ENCODE assay signal across 18 cellular contexts in genomic region chr12:22396735-22397134, GRCh38.
DNase-seq lines count a peak whose midpoint lies in the region; ATAC-seq and TF ChIP-seq lines count a peak whose summit lies in the region.
"Had no signal": no experiment of that assay in that cellular context is flagged by ENCODE, and none has a peak within 500 bp of the region (broad histone marks: within the 10 kb centered on the region; RNA-seq: fewer than 3 reads in every experiment).

No MANE protein-coding gene starts in this region.

- no peak overlapping the region for H3K4me3 ChIP-seq in spleen
- H3K4me3 ChIP-seq: cardiac muscle cell, HAP-1, PC-9, right atrium auricular region, suprapubic skin had no signal

- intact Hi-C loops in spleen (cut with DNase I; ENCODE audit: low total_unique reads): no loop called here

- TF ChIP-seq POLR2A in spleen (IDR thresholded peaks at IDR 0.05): no peak

- peaks cover 2 to 9% of the 10 kb centered on the region in 2 donors for H3K36me3 Mint-ChIP-seq in activated T-cell treated with anti-CD3 and anti-CD28 coated beads, Interleukin-2, amount 50 U/mL, for 72 hours (ENCODE audit: insufficient read depth in 2 of 2)
- no peaks in the 10 kb centered on the region for H3K36me3 Mint-ChIP-seq in activated CD8-positive, alpha-beta T cell treated with anti-CD3 and anti-CD28 coated beads, Interleukin-2, amount 10 ng/mL, durations not matched to agents 7 days and 5 days (ENCODE audit: low read depth)

- H3K27me3 ChIP-seq in spleen (replicated peaks in 1 of 7): no peaks in the 10 kb centered on the region
- H3K27me3 ChIP-seq: cardiac muscle cell, neutrophil, right atrium auricular region, suprapubic skin had no signal

- no peak for TF ChIP-seq CTCF in spleen (IDR thresholded peaks at IDR 0.05 in 8 of 11, conservative IDR thresholded peaks at IDR 0.05 in 3 of 11)

- H3K27ac Mint-ChIP-seq in activated T-cell treated with anti-CD3 and anti-CD28 coated beads, Interleukin-2, amount 50 U/mL, for 72 hours: peak overlapping the region; percentile 96
- peak overlapping the region; percentile 61 for H3K27ac Mint-ChIP-seq in activated CD8-positive, alpha-beta T cell treated with anti-CD3 and anti-CD28 coated beads, Interleukin-2, amount 10 ng/mL, durations not matched to agents 7 days and 5 days

- H3K9me3 Mint-ChIP-seq in activated T-cell treated with anti-CD3 and anti-CD28 coated beads, Interleukin-2, amount 50 U/mL, for 72 hours: peaks cover 10 to 12% of the 10 kb centered on the region in 2 donors
- no peaks in the 10 kb centered on the region for H3K9me3 Mint-ChIP-seq in activated CD8-positive, alpha-beta T cell treated with anti-CD3 and anti-CD28 coated beads, Interleukin-2, amount 10 ng/mL, durations not matched to agents 7 days and 5 days (ENCODE audit: insufficient read depth)

- H3K4me1 ChIP-seq in spleen: peaks cover 0 to 26% (median 14%) of the 10 kb centered on the region in 6 donors
- H3K4me1 ChIP-seq: Caco-2, HAP-1, right atrium auricular region, suprapubic skin had no signal

- peak overlapping the region; percentile 47 to 52 for H3K4me3 Mint-ChIP-seq in activated T-cell treated with anti-CD3 and anti-CD28 coated beads, Interleukin-2, amount 50 U/mL, for 72 hours
- H3K4me3 Mint-ChIP-seq in activated CD8-positive, alpha-beta T cell treated with anti-CD3 and anti-CD28 coated beads, Interleukin-2, amount 10 ng/mL, durations not matched to agents 7 days and 5 days: no peak overlapping the region

- no peak for DNase-seq in activated T-cell treated with anti-CD3 and anti-CD28 coated beads, Interleukin-2, amount 50 U/mL, for 72 hours
- no peak for DNase-seq in activated T-cell treated with anti-CD3 and anti-CD28 coated beads, Interleukin-2, amount 50 U/mL, for 48 hours
- no peak for DNase-seq in activated CD8-positive, alpha-beta T cell treated with anti-CD3 and anti-CD28 coated beads, Interleukin-2, amount 10 ng/mL, durations not matched to agents 7 days and 5 days
- no peak for DNase-seq in spleen
- DNase-seq in DMS 273 (lab: John Stamatoyannopoulos, UW; ENCODE audit: unreplicated experiment): no peak
- DNase-seq in G401 (ENCODE audit: low spot score): no peak
- DNase-seq: activated CD8-positive, alpha-beta memory T cell treated with anti-CD3 and anti-CD28 coated beads for 24 hours; Caco-2; NCI-H2107; NCI-H526; PC-9 had no signal

- POLR2A ChIA-PET in activated CD8-positive, alpha-beta T cell treated with anti-CD3 and anti-CD28 coated beads, Interleukin-2, amount 10 ng/mL, durations not matched to agents 7 days and 5 days (lab: Charles Lee): interaction anchor here (1.0 to 1.4 kb wide), 3 partner anchors 13 to 61 kb away, joined by 3 read pairs; no protein-coding TSS in a partner anchor

- no peaks in the 10 kb centered on the region for H3K27me3 Mint-ChIP-seq in activated T-cell treated with anti-CD3 and anti-CD28 coated beads, Interleukin-2, amount 50 U/mL, for 72 hours (ENCODE audit: low read depth)
- H3K27me3 Mint-ChIP-seq in activated CD8-positive, alpha-beta T cell treated with anti-CD3 and anti-CD28 coated beads, Interleukin-2, amount 10 ng/mL, durations not matched to agents 7 days and 5 days (ENCODE audit: low read depth): no peaks in the 10 kb centered on the region

- CTCF ChIA-PET in activated CD8-positive, alpha-beta T cell treated with anti-CD3 and anti-CD28 coated beads, Interleukin-2, amount 10 ng/mL, durations not matched to agents 7 days and 5 days (lab: Charles Lee): interaction anchor here (2.0 kb wide), 1 partner anchor 10 kb away, joined by 5 read pairs; no protein-coding TSS in a partner anchor

- H3K36me3 ChIP-seq in spleen: no peaks in the 10 kb centered on the region
- H3K36me3 ChIP-seq: cardiac muscle cell, HAP-1, neutrophil, right atrium auricular region, suprapubic skin had no signal

- in situ Hi-C loops in G401 (cut with HindIII; ENCODE audit: low sequenced_read_pairs): no loop called here

- peaks cover 0 to 22% (median 7%) of the 10 kb centered on the region in 8 donors for H3K9me3 ChIP-seq in spleen
- H3K9me3 ChIP-seq: HAP-1, neutrophil, right atrium auricular region, suprapubic skin had no signal

- peaks cover 33% of the 10 kb centered on the region for H3K4me1 Mint-ChIP-seq in activated T-cell treated with anti-CD3 and anti-CD28 coated beads, Interleukin-2, amount 50 U/mL, for 72 hours (ENCODE audit: low read depth)
- H3K4me1 Mint-ChIP-seq in activated CD8-positive, alpha-beta T cell treated with anti-CD3 and anti-CD28 coated beads, Interleukin-2, amount 10 ng/mL, durations not matched to agents 7 days and 5 days (ENCODE audit: low read depth): peaks cover 20% of the 10 kb centered on the region

- no peak for ATAC-seq in activated T-cell treated with anti-CD3 and anti-CD28 coated beads, Interleukin-2, amount 50 U/mL, for 72 hours (replicated peaks in 1 of 2)
- ATAC-seq in GM19351 (IDR thresholded peaks at IDR 0.05; ENCODE audit: unreplicated experiment): peak; percentile 30
- no peak for ATAC-seq in activated CD8-positive, alpha-beta T cell treated with anti-CD3 and anti-CD28 coated beads, Interleukin-2, amount 10 ng/mL, durations not matched to agents 7 days and 5 days
- no peak for ATAC-seq in HG03469 (IDR thresholded peaks at IDR 0.05; ENCODE audit: unreplicated experiment)

- peak overlapping the region; percentile 10 to 79 (median 46) for H3K27ac ChIP-seq in spleen
- H3K27ac ChIP-seq: cardiac muscle cell, neutrophil, PC-9, right atrium auricular region, suprapubic skin had no signal
